Comparison of ENCODE assay signal across 1 cellular context in genomic region chr16:2882460-2883026, GRCh38.
TF ChIP-seq lines count a peak whose summit lies in the region.

No MANE protein-coding gene starts in this region.

TF ChIP-seq in HepG2, 621 proteins besides CTCF, POLR2A, EP300 and RAD21 (continued from another document):
- TF ChIP-seq TRIM22 (IDR thresholded peaks at IDR 0.05) (no peak), FOXJ3 (CRISPR knock-in tag; IDR thresholded peaks at IDR 0.05; ENCODE audit: borderline replicate concordance) (no peak), ZNF605 (CRISPR knock-in tag; IDR thresholded peaks at IDR 0.05) (peak; percentile 21; the same call in 1 of the 2 replicates), HNRNPL (IDR thresholded peaks at IDR 0.05; ENCODE audit: low read depth, low read length) (peak; percentile 99), ZBTB34 (CRISPR knock-in tag; IDR thresholded peaks at IDR 0.05) (no peak), SALL1 (CRISPR knock-in tag; IDR thresholded peaks at IDR 0.05) (peak; percentile 10; the same call in 1 of the 2 replicates), ZNF574 (CRISPR knock-in tag; IDR thresholded peaks at IDR 0.05) (0 out of 2 replicates have a peak, but pooled peaks have one; percentile 37), ELF3 (CRISPR knock-in tag; IDR thresholded peaks at IDR 0.05) (0 out of 2 replicates have a peak, but pooled peaks have one; percentile 13), BCL3 (CRISPR knock-in tag; IDR thresholded peaks at IDR 0.05) (0 out of 2 replicates have a peak, but pooled peaks have one; percentile 51), KMT2B (CRISPR knock-in tag; IDR thresholded peaks at IDR 0.05) (0 out of 2 replicates have a peak, but pooled peaks have one; percentile 7), PRMT3 (CRISPR knock-in tag; IDR thresholded peaks at IDR 0.05; ENCODE audit: borderline replicate concordance, low read depth) (no peak), PHF8 (CRISPR knock-in tag; IDR thresholded peaks at IDR 0.05) (peak; percentile 60), ZNF713 (CRISPR knock-in tag; IDR thresholded peaks at IDR 0.05) (0 out of 2 replicates have a peak, but pooled peaks have one; percentile 69), ZNF558 (CRISPR knock-in tag; IDR thresholded peaks at IDR 0.05; ENCODE audit: borderline replicate concordance) (no peak), ZBTB8A (CRISPR knock-in tag; IDR thresholded peaks at IDR 0.05; ENCODE audit: borderline replicate concordance, low read depth) (no peak), WIZ (CRISPR knock-in tag; IDR thresholded peaks at IDR 0.05) (0 out of 2 replicates have a peak, but pooled peaks have one; percentile 57), SP5 (CRISPR knock-in tag; IDR thresholded peaks at IDR 0.05; ENCODE audit: borderline replicate concordance, low read depth) (peak; percentile 37; the same call in 1 of the 2 replicates), ARNT2 (CRISPR knock-in tag; IDR thresholded peaks at IDR 0.05; ENCODE audit: low read depth) (peak; percentile 20; the same call in 1 of the 2 replicates), CBX1 (IDR thresholded peaks at IDR 0.05; ENCODE audit: low read depth) (peak; percentile 22), RFX1 (IDR thresholded peaks at IDR 0.05) (peak; percentile 47; the same call in 1 of the 2 replicates), FOXA1 (IDR thresholded peaks at IDR 0.05) (no peak), FOXA1 (CRISPR knock-in tag; IDR thresholded peaks at IDR 0.05) (no peak), KDM5A (IDR thresholded peaks at IDR 0.05; ENCODE audit: borderline replicate concordance, low read length) (peak; percentile 41; the same call in 1 of the 2 replicates), SAP130 (CRISPR knock-in tag; IDR thresholded peaks at IDR 0.05; ENCODE audit: low read depth) (peak; percentile 73; the same call in 1 of the 2 replicates), CHD2 (IDR thresholded peaks at IDR 0.05; ENCODE audit: low read depth, low read length) (no peak), MYNN (CRISPR knock-in tag; IDR thresholded peaks at IDR 0.05; ENCODE audit: low read depth) (0 out of 2 replicates have a peak, but pooled peaks have one; percentile 21), ZNF704 (CRISPR knock-in tag; IDR thresholded peaks at IDR 0.05; ENCODE audit: borderline replicate concordance) (no peak), GATAD2A (CRISPR knock-in tag; IDR thresholded peaks at IDR 0.05) (peak; percentile 42; the same call in 1 of the 2 replicates), ZNF609 (CRISPR knock-in tag; IDR thresholded peaks at IDR 0.05; ENCODE audit: borderline replicate concordance) (no peak), MEF2D (CRISPR knock-in tag; IDR thresholded peaks at IDR 0.05) (peak; percentile 62; the same call in 1 of the 2 replicates), ZBTB10 (CRISPR knock-in tag; IDR thresholded peaks at IDR 0.05; ENCODE audit: borderline replicate concordance) (no peak)
- TF ChIP-seq, protein P1, sequence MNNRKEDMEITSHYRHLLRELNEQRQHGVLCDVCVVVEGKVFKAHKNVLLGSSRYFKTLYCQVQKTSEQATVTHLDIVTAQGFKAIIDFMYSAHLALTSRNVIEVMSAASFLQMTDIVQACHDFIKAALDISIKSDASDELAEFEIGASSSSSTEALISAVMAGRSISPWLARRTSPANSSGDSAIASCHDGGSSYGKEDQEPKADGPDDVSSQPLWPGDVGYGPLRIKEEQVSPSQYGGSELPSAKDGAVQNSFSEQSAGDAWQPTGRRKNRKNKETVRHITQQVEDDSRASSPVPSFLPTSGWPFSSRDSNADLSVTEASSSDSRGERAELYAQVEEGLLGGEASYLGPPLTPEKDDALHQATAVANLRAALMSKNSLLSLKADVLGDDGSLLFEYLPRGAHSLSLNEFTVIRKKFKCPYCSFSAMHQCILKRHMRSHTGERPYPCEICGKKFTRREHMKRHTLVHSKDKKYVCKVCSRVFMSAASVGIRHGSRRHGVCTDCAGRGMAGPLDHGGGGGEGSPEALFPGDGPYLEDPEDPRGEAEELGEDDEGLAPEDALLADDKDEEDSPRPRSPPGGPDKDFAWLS (CRISPR knock-in tag; IDR thresholded peaks at IDR 0.05; ENCODE audit: borderline replicate concordance): no peak
- TF ChIP-seq, protein P2, sequence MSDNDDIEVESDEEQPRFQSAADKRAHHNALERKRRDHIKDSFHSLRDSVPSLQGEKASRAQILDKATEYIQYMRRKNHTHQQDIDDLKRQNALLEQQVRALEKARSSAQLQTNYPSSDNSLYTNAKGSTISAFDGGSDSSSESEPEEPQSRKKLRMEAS (IDR thresholded peaks at IDR 0.05): peak; percentile 54; the same call in 1 of the 2 replicates
- TF ChIP-seq, protein P3, sequence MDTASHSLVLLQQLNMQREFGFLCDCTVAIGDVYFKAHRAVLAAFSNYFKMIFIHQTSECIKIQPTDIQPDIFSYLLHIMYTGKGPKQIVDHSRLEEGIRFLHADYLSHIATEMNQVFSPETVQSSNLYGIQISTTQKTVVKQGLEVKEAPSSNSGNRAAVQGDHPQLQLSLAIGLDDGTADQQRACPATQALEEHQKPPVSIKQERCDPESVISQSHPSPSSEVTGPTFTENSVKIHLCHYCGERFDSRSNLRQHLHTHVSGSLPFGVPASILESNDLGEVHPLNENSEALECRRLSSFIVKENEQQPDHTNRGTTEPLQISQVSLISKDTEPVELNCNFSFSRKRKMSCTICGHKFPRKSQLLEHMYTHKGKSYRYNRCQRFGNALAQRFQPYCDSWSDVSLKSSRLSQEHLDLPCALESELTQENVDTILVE (CRISPR knock-in tag; IDR thresholded peaks at IDR 0.05): no peak
- TF ChIP-seq, protein P4, sequence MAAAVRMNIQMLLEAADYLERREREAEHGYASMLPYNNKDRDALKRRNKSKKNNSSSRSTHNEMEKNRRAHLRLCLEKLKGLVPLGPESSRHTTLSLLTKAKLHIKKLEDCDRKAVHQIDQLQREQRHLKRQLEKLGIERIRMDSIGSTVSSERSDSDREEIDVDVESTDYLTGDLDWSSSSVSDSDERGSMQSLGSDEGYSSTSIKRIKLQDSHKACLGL (CRISPR knock-in tag; IDR thresholded peaks at IDR 0.05): 0 out of 2 replicates have a peak, but pooled peaks have one; percentile 10
